In the genomic region with DNA sequence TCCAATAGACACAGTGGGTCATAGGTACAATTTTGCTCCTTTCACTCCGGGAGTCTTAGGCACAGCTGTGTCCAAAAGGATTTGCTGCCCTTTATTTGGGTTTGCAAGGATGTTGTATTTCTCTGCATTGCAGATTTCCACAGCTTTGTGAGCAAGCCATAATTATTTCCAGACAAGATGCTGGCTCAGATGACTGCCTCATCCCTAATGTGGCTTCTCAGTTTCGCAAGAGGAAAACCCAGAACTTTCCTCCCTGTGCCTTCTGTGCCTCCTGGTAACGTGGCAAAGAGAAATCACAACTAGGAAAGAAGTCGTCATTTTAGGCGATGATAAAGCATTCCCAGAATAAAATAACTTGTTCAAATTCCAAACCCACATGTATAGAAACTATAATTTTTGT, we compare ENCODE assay signal across 13 cellular contexts. TPM values are rescaled to one million over a fixed set of nuclear protein-coding genes. Genes with fewer than 3 reads are reported as not detected.
A peak's percentile ranks its signal among the peaks of the same experiment; 100 is the strongest.
DNase-seq lines count a peak whose midpoint lies in the region; ATAC-seq, FAIRE-seq and TF ChIP-seq lines count a peak whose summit lies in the region.
"Had no signal": no experiment of that assay in that cellular context is flagged by ENCODE, and none has a peak within 500 bp of the region (broad histone marks: within the 10 kb centered on the region; RNA-seq: fewer than 3 reads in every experiment).

No MANE protein-coding gene starts in this region.

- H3K9ac ChIP-seq in smooth muscle cell (ENCODE audit: low read depth), result peak overlapping the region; percentile 63

- H3K36me3 ChIP-seq in body of pancreas (replicated peaks in 1 of 2; ENCODE audit: insufficient read depth in 1 of 2, low read depth in 2 of 2) (no peaks in the 10 kb centered on the region), smooth muscle cell (ENCODE audit: low read depth) (no peaks in the 10 kb centered on the region)

- no peaks in the 10 kb centered on the region for H4K20me1 ChIP-seq in smooth muscle cell (ENCODE audit: low read depth)

- peak; percentile 39 for ATAC-seq in body of pancreas
- ATAC-seq in GM19351 (IDR thresholded peaks at IDR 0.05; ENCODE audit: unreplicated experiment), result no peak
- ATAC-seq: CD8-positive, alpha-beta T cell had no signal

- no peaks in the 10 kb centered on the region for H3K9me3 ChIP-seq in body of pancreas
- no peaks in the 10 kb centered on the region for H3K9me3 ChIP-seq in smooth muscle cell (replicated peaks; ENCODE audit: low read depth)

- WGBS in body of pancreas, 2 donors, result 66 to 71% methylated on average over 5 of the region's 5 CpGs
- WGBS in smooth muscle cell (ENCODE audit: low lambda C conversion rate), result 27% methylated on average over 5 of the region's 5 CpGs

- H3K27ac ChIP-seq in body of pancreas (no peak overlapping the region), smooth muscle cell (ENCODE audit: low read depth) (peak overlapping the region; percentile 93)

- DNase-seq in GM03348 (ENCODE audit: low spot score) (peak; percentile 90), body of pancreas (no peak), hepatic stellate cell (ENCODE audit: low spot score) (peak; percentile 57), smooth muscle cell (lab: John Stamatoyannopoulos, UW; ENCODE audit: unreplicated experiment) (no peak), frontal cortex (ENCODE audit: low spot score in 2 of 2) (no peak), DMS79 treated with DMSO at 0.1 percent for 48 hours (lab: John Stamatoyannopoulos, UW) (no peak), SKM-1 treated with dmso at 0.1 percent for 144 hours (lab: John Stamatoyannopoulos, UW; ENCODE audit: unreplicated experiment) (no peak)
- DNase-seq: CD8-positive, alpha-beta T cell; posterior cingulate gyrus; T-helper 2 cell had no signal

- H3K4me1 ChIP-seq in body of pancreas, result no peaks in the 10 kb centered on the region
- H3K4me1 ChIP-seq in smooth muscle cell (ENCODE audit: low read depth), result peaks cover 3% of the 10 kb centered on the region

- intact Hi-C loops in body of pancreas (cut with DNase I), result loop anchor here (10.0 kb wide), 1 partner anchor 52 kb away; no protein-coding TSS in a partner anchor

- H3K27me3 ChIP-seq in body of pancreas (no peaks in the 10 kb centered on the region), smooth muscle cell (ENCODE audit: low read depth) (no peaks in the 10 kb centered on the region)

- no peak for TF ChIP-seq POLR2A in body of pancreas (IDR thresholded peaks at IDR 0.05)

- H2AFZ ChIP-seq in smooth muscle cell (ENCODE audit: low read depth), result peak overlapping the region; percentile 1

- H3K4me3 ChIP-seq in body of pancreas (no peak overlapping the region), smooth muscle cell (no peak overlapping the region)

- no peaks in the 10 kb centered on the region for H3K79me2 ChIP-seq in smooth muscle cell (ENCODE audit: low read depth)

- peak overlapping the region; percentile 38 for H3K4me2 ChIP-seq in smooth muscle cell

- TF ChIP-seq CTCF in body of pancreas (IDR thresholded peaks at IDR 0.05), result no peak
- TF ChIP-seq CTCF in smooth muscle cell (IDR thresholded peaks at IDR 0.05; ENCODE audit: borderline replicate concordance, insufficient read depth, poor library complexity, severe bottlenecking), result no peak

- H3F3A ChIP-seq in smooth muscle cell (ENCODE audit: low read depth), result peaks cover 5% of the 10 kb centered on the region

- FAIRE-seq in frontal cortex (lab: Jason Lieb, UNC), result no peak
- FAIRE-seq: G401.6, H54 had no signal

RNA-seq across cellular contexts. Expression of a gene that starts 33.7 kb away (rescaled TPM):
- total RNA-seq in body of pancreas (10 to 100 TPM in 1 of 2 donors, 1 to 10 TPM in 1; 9.9 to 15.6 TPM), smooth muscle cell (2.2 and 6.3 TPM in 2 replicates), frontal cortex (22.0 TPM)
- polyA plus RNA-seq in smooth muscle cell, result 3.1 and 4.3 TPM in 2 replicates

Comparison
In these comparisons a context has a peak if more than half of its experiments do, and no peak if none do; other contexts are left out.
1. DNase-seq: peak in GM03348 (single experiment) and hepatic stellate cell (single experiment); none in body of pancreas (0 of 4), smooth muscle cell (single experiment), frontal cortex (0 of 2), DMS79 treated with DMSO at 0.1 percent for 48 hours (single experiment) and SKM-1 treated with dmso at 0.1 percent for 144 hours (single experiment).